In genomic region chr5:91383027-91383955, GRCh38 we compare ENCODE assay signal across 8 cellular contexts. TPM values are rescaled to one million over a fixed set of nuclear protein-coding genes. Genes with fewer than 3 reads are reported as not detected.
DNase-seq lines count a peak whose midpoint lies in the region; ATAC-seq and TF ChIP-seq lines count a peak whose summit lies in the region.

Gene ARRDC3, minus strand, starts transcription at chr5:91383317. Its CDS starts 225 bp downstream, at chr5:91383092.

- H3K27ac Mint-ChIP-seq in H9 = peak within 1 kb of the TSS; percentile 98 to 100 (median 99)
- H3K27ac Mint-ChIP-seq in stimulated activated naive CD8-positive, alpha-beta T cell treated with anti-CD3 and anti-CD28 coated beads, Interleukin-15, amount 100 ng/mL, for 72 hours = peak within 1 kb of the TSS; percentile 99

- H3K9ac ChIP-seq in ES-I3 (ENCODE audit: low read depth, low read length) = peak within 1 kb of the TSS; percentile 95
- H3K9ac ChIP-seq in H9 (ENCODE audit: extremely low read depth, insufficient read length, low read length) = peak within 1 kb of the TSS; percentile 100
- peak within 1 kb of the TSS; percentile 100 for H3K9ac ChIP-seq in neural cell (ENCODE audit: low read length)

- no peak within 1 kb of the TSS for H2BK20ac ChIP-seq in H9 (ENCODE audit: low read depth, low read length, poor library complexity, severe bottlenecking)

- H4K91ac ChIP-seq in H9 (ENCODE audit: insufficient read length, low read depth, low read length) = no peak within 1 kb of the TSS

- no peaks in the 10 kb centered on the region for H3K9me2 ChIP-seq in neural cell (ENCODE audit: insufficient read depth, low read length)

- H4K5ac ChIP-seq in H9 (ENCODE audit: insufficient read length, low read depth, low read length) = peak within 1 kb of the TSS; percentile 72

- H3K23me2 ChIP-seq in H9 (ENCODE audit: insufficient read length, low read depth, low read length, poor library complexity, severe bottlenecking) = peaks cover 4% of the 10 kb centered on the region

- no peaks in the 10 kb centered on the region for H3K9me3 ChIP-seq in ES-I3 (ENCODE audit: control insufficient read depth, insufficient read depth, low read length)
- H3K9me3 ChIP-seq in H9 (ENCODE audit: control insufficient read depth, low read depth, low read length) = no peaks in the 10 kb centered on the region
- no peaks in the 10 kb centered on the region for H3K9me3 ChIP-seq in neural cell (ENCODE audit: low read length)

- no peaks in the 10 kb centered on the region for H3K27me3 Mint-ChIP-seq in H9 (ENCODE audit: low read depth)
- no peaks in the 10 kb centered on the region for H3K27me3 Mint-ChIP-seq in stimulated activated naive CD8-positive, alpha-beta T cell treated with anti-CD3 and anti-CD28 coated beads, Interleukin-15, amount 100 ng/mL, for 72 hours

- H3K4me1 ChIP-seq in ES-I3 (ENCODE audit: insufficient read depth, low read length) = no peaks in the 10 kb centered on the region; the same call in 1 of the 2 replicates
- no peaks in the 10 kb centered on the region for H3K4me1 ChIP-seq in H9 (ENCODE audit: insufficient read depth, low read length)

- peaks cover 0 to 13% (median 0%) of the 10 kb centered on the region in 3 experiments; a peak in 3 of 7 replicates for H3K36me3 Mint-ChIP-seq in H9 (ENCODE audit: insufficient read depth in 1 of 3, low read depth in 3 of 3)

- H3K4ac ChIP-seq in H9 (ENCODE audit: low read depth, low read length) = no peak within 1 kb of the TSS; the same call in 1 of the 2 replicates

- peaks cover under 1 to 2% of the 10 kb centered on the region in 2 experiments; a peak in 2 of 5 replicates for H3K9me3 Mint-ChIP-seq in H9
- no peaks in the 10 kb centered on the region for H3K9me3 Mint-ChIP-seq in stimulated activated naive CD8-positive, alpha-beta T cell treated with anti-CD3 and anti-CD28 coated beads, Interleukin-15, amount 100 ng/mL, for 72 hours

- H3K79me1 ChIP-seq in H9 (ENCODE audit: insufficient read depth, low read depth, low read length, poor library complexity, severe bottlenecking) = no peaks in the 10 kb centered on the region

- H3K4me1 Mint-ChIP-seq in H9 = peaks cover 17 to 25% of the 10 kb centered on the region in 2 experiments
- peaks cover 11% of the 10 kb centered on the region for H3K4me1 Mint-ChIP-seq in stimulated activated naive CD8-positive, alpha-beta T cell treated with anti-CD3 and anti-CD28 coated beads, Interleukin-15, amount 100 ng/mL, for 72 hours

- H3K79me2 ChIP-seq in H9 (ENCODE audit: insufficient read depth, low read length) = no peaks in the 10 kb centered on the region
- peaks cover 50% of the 10 kb centered on the region for H3K79me2 ChIP-seq in neural cell (replicated peaks; ENCODE audit: insufficient read depth, low read length)

- H3K4me3 ChIP-seq in neural cell (ENCODE audit: low read length) = peak within 1 kb of the TSS; percentile 82

- peak; percentile 78 for ATAC-seq in stimulated activated naive CD8-positive, alpha-beta T cell treated with anti-CD3 and anti-CD28 coated beads, Interleukin-15, amount 100 ng/mL, for 72 hours

- TF ChIP-seq CTCF in H9 (conservative IDR thresholded peaks at IDR 0.05) (no peak), neural cell (IDR thresholded peaks at IDR 0.05; ENCODE audit: poor library complexity, severe bottlenecking) (peak; percentile 33)

- peak; percentile 74 for TF ChIP-seq EP300 in neural cell (conservative IDR thresholded peaks at IDR 0.05; ENCODE audit: poor library complexity, severe bottlenecking)

- H3K27ac ChIP-seq in H9 (ENCODE audit: insufficient read length, low read depth, low read length) = peak within 1 kb of the TSS; percentile 97
- peak within 1 kb of the TSS; percentile 100 for H3K27ac ChIP-seq in neural cell (ENCODE audit: low read length)

- peak within 1 kb of the TSS; percentile 90 for H3K18ac ChIP-seq in H9 (ENCODE audit: insufficient read length, low read depth, low read length)

- H3K56ac ChIP-seq in H9 (ENCODE audit: insufficient read length, low read depth, low read length) = peak within 1 kb of the TSS; percentile 59

- TF ChIP-seq RAD21 in neural cell (conservative IDR thresholded peaks at IDR 0.05) = no peak

- peak within 1 kb of the TSS; percentile 88 for H3K14ac ChIP-seq in H9 (ENCODE audit: insufficient read depth, low read length)

- H3K4me2 ChIP-seq in H9 (ENCODE audit: insufficient read depth, insufficient read length, low read length) (peak within 1 kb of the TSS; percentile 98), neural cell (ENCODE audit: low read length) (peak within 1 kb of the TSS; percentile 96)

- peak within 1 kb of the TSS; percentile 99 for H4K8ac ChIP-seq in H9 (replicated peaks; ENCODE audit: insufficient read length, low read depth, low read length)

- H3K23ac ChIP-seq in H9 (ENCODE audit: insufficient read length, low read depth, low read length) = no peak within 1 kb of the TSS

- no peak within 1 kb of the TSS for H2BK15ac ChIP-seq in H9 (ENCODE audit: low read depth, low read length)

- peak within 1 kb of the TSS; percentile 70 for H2BK120ac ChIP-seq in H9 (ENCODE audit: low read depth, low read length, poor library complexity, severe bottlenecking)

- no CpG with 5 or more reads among the region's 49 CpGs for whole genome bisulfite sequencing in H9 (ENCODE audit: extremely low coverage, insufficient read length, low lambda C conversion rate)

- H3K4me3 Mint-ChIP-seq in H9 = peak within 1 kb of the TSS; percentile 86 to 97
- H3K4me3 Mint-ChIP-seq in stimulated activated naive CD8-positive, alpha-beta T cell treated with anti-CD3 and anti-CD28 coated beads, Interleukin-15, amount 100 ng/mL, for 72 hours = peak within 1 kb of the TSS; percentile 89 to 97

- DNase-seq in H9 = peak; percentile 97
- DNase-seq in M059J (ENCODE audit: low read depth) = peak; percentile 95
- peak; percentile 85 for DNase-seq in SIG-M5 (lab: John Stamatoyannopoulos, UW)
- peak; percentile 88 for DNase-seq in activated gamma-delta T cell (lab: John Stamatoyannopoulos, UW)
- DNase-seq in fibroblast of the conjunctiva (ENCODE audit: low read depth) = peak; percentile 95
- peak; percentile 97 to 98 for DNase-seq in stimulated activated naive CD8-positive, alpha-beta T cell treated with anti-CD3 and anti-CD28 coated beads, Interleukin-15, amount 100 ng/mL, for 72 hours

- H3T11ph ChIP-seq in H9 (ENCODE audit: low read length) = no peak within 1 kb of the TSS

- H2BK5ac ChIP-seq in H9 (ENCODE audit: insufficient read length, low read length) = peak within 1 kb of the TSS; percentile 16

- H2AK5ac ChIP-seq in H9 (ENCODE audit: insufficient read length, low read length) = no peak within 1 kb of the TSS

- H2AFZ ChIP-seq in H9 (ENCODE audit: low read length) = no peak within 1 kb of the TSS
- peak within 1 kb of the TSS; percentile 2 for H2AFZ ChIP-seq in neural cell (ENCODE audit: low read depth, low read length)

- peak within 1 kb of the TSS; percentile 9 for H2BK12ac ChIP-seq in H9 (ENCODE audit: insufficient read length, low read depth, low read length)

- no peaks in the 10 kb centered on the region for H3K27me3 ChIP-seq in H9 (ENCODE audit: insufficient read depth, low read length)
- H3K27me3 ChIP-seq in neural cell (ENCODE audit: insufficient read depth, low read depth, low read length) = no peaks in the 10 kb centered on the region

- H4K20me1 ChIP-seq in H9 (ENCODE audit: control insufficient read depth, insufficient read depth, insufficient read length) (no peaks in the 10 kb centered on the region), neural cell (ENCODE audit: insufficient read depth) (peaks cover 3% of the 10 kb centered on the region)

- peaks cover 25% of the 10 kb centered on the region for H3F3A ChIP-seq in neural cell (ENCODE audit: insufficient read depth, low read length, poor library complexity, severe bottlenecking)

- H3K36me3 ChIP-seq in ES-I3 (ENCODE audit: insufficient read depth, low read length) (no peaks in the 10 kb centered on the region), neural cell (ENCODE audit: insufficient read depth, low read length) (peaks cover 5% of the 10 kb centered on the region)

TF ChIP-seq in neural cell, 6 proteins besides CTCF, POLR2A, EP300 and RAD21:
- peak; percentile 24 for TF ChIP-seq SMC3 (conservative IDR thresholded peaks at IDR 0.05; ENCODE audit: poor library complexity)
- no peak for TF ChIP-seq EZH2 (IDR thresholded peaks at IDR 0.05; ENCODE audit: borderline replicate concordance, insufficient read depth, low read length, poor library complexity, severe bottlenecking)
- TF ChIP-seq POLR2AphosphoS5 (IDR thresholded peaks at IDR 0.05) = peak; percentile 99
- peak; percentile 99 for TF ChIP-seq REST (IDR thresholded peaks at IDR 0.05; ENCODE audit: borderline replicate concordance)
- TF ChIP-seq MXI1 (conservative IDR thresholded peaks at IDR 0.05; ENCODE audit: poor library complexity, severe bottlenecking) = peak; percentile 82
- TF ChIP-seq TAF1 (IDR thresholded peaks at IDR 0.05; ENCODE audit: low read depth) = peak; percentile 100
TF ChIP-seq in neural cell: peak in this region for 5.

RNA-seq across cellular contexts. Expression of gene ARRDC3, which starts in this region (rescaled TPM):
- total RNA-seq in H9 (2021) = 2.8 and 5.5 TPM in 2 replicates
- total RNA-seq in M059J (2014; rRNA removed; shearing (Covaris generic)) = 54.3 and 60.2 TPM in 2 replicates
- polyA plus RNA-seq in neural cell = 279 and 297 TPM in 2 replicates
- polyA minus RNA-seq in neural cell = 1,131 and 1,137 TPM in 2 replicates

Comparison
In these comparisons a context has a peak if more than half of its experiments do, and no peak if none do; other contexts are left out.
1. Peak in every context shown above with its lines: DNase-seq, ATAC-seq, H3K4me3 ChIP-seq and H3K27ac ChIP-seq.